ENCODE assay signal across 1 cellular context in genomic region chr11:43919852-43920597, GRCh38.
TF ChIP-seq lines count a peak whose summit lies in the region.

No MANE protein-coding gene starts in this region.

TF ChIP-seq in WTC11, 78 proteins besides CTCF, POLR2A, EP300 and RAD21 (continued from another document):
- TF ChIP-seq AFF4 (CRISPR knock-in tag; IDR thresholded peaks at IDR 0.05; ENCODE audit: borderline replicate concordance): no peak
- TF ChIP-seq HMGA2 (CRISPR knock-in tag; IDR thresholded peaks at IDR 0.05): no peak
